Comparison of ENCODE assay signal across 10 cellular contexts in genomic region chr12:49231881-49232650, GRCh38. TPM values are rescaled to one million over a fixed set of nuclear protein-coding genes. Genes with fewer than 3 reads are reported as not detected.
DNase-seq lines count a peak whose midpoint lies in the region; ATAC-seq and TF ChIP-seq lines count a peak whose summit lies in the region.
"Had no signal": no experiment of that assay in that cellular context is flagged by ENCODE, and none has a peak within 500 bp of the region (broad histone marks: within the 10 kb centered on the region; RNA-seq: fewer than 3 reads in every experiment).

No MANE protein-coding gene starts in this region.

- H3K27me3 Mint-ChIP-seq in chondrocyte (ENCODE audit: low read depth) (no peaks in the 10 kb centered on the region), neural progenitor cell (ENCODE audit: insufficient read depth, low read depth) (peaks cover 10% of the 10 kb centered on the region)

- peaks cover 39% of the 10 kb centered on the region for H3F3A ChIP-seq in neural progenitor cell (ENCODE audit: low read depth)

- H3K27ac ChIP-seq in BLaER1 (peak overlapping the region; percentile 89; the same call in 1 of the 2 replicates), neural progenitor cell (no peak overlapping the region)

- no peaks in the 10 kb centered on the region for H3K27me3 ChIP-seq in BLaER1
- no peaks in the 10 kb centered on the region for H3K27me3 ChIP-seq in neural progenitor cell

- H3K36me3 ChIP-seq in BLaER1 (no peaks in the 10 kb centered on the region), neural progenitor cell (no peaks in the 10 kb centered on the region)

- H4K20me1 ChIP-seq in BLaER1 (no peaks in the 10 kb centered on the region), neural progenitor cell (ENCODE audit: low read depth) (peaks cover 3% of the 10 kb centered on the region)

- H3K9me3 Mint-ChIP-seq in chondrocyte (ENCODE audit: low read depth) = no peaks in the 10 kb centered on the region
- no peaks in the 10 kb centered on the region for H3K9me3 Mint-ChIP-seq in neural progenitor cell

- no peaks in the 10 kb centered on the region for H3K36me3 Mint-ChIP-seq in chondrocyte (ENCODE audit: low read depth)
- H3K36me3 Mint-ChIP-seq in neural progenitor cell = no peaks in the 10 kb centered on the region

- DNase-seq in NCI-H2029 treated with DMSO at 0.1 percent for 48 hours (lab: John Stamatoyannopoulos, UW) = peak; percentile 38
- DNase-seq in chondrocyte (ENCODE audit: low spot score) = no peak
- peak; percentile 28 for DNase-seq in neural progenitor cell (ENCODE audit: low spot score)
- DNase-seq in HuH-7 (ENCODE audit: low spot score) = no peak
- no peak for DNase-seq in NCI-H1048 (lab: John Stamatoyannopoulos, UW)
- no peak for DNase-seq in NK-92 treated with Interleukin-12 subunit alpha and Interleukin-12 subunit beta, amount 100 ng/mL, for 24 hours (lab: John Stamatoyannopoulos, UW)
- DNase-seq: activated T-cell treated with anti-CD3 and anti-CD28 coated beads, Interleukin-2, amount 50 U/mL, for 1 hour; SHP77 treated with DMSO at 0.1 percent for 48 hours had no signal

- peaks cover 38% of the 10 kb centered on the region for H3K4me1 Mint-ChIP-seq in chondrocyte (ENCODE audit: low read depth)
- peaks cover 69% of the 10 kb centered on the region for H3K4me1 Mint-ChIP-seq in neural progenitor cell

- H3K79me2 ChIP-seq in neural progenitor cell (ENCODE audit: low read depth) = no peaks in the 10 kb centered on the region

- H3K9ac ChIP-seq in BLaER1 (no peak overlapping the region; the same call in 1 of the 2 replicates), neural progenitor cell (no peak overlapping the region)

- H3K9me3 ChIP-seq in BLaER1 (no peaks in the 10 kb centered on the region), neural progenitor cell (ENCODE audit: low read depth) (no peaks in the 10 kb centered on the region)

- H3K4me3 Mint-ChIP-seq in chondrocyte (ENCODE audit: unreplicated experiment) (no peak overlapping the region), neural progenitor cell (peak overlapping the region; percentile 81)

- H3K27ac Mint-ChIP-seq in chondrocyte (ENCODE audit: unreplicated experiment) (peak overlapping the region; percentile 93), neural progenitor cell (peak overlapping the region; percentile 98)

- H3K4me2 ChIP-seq in BLaER1 = peak overlapping the region; percentile 98
- peak overlapping the region; percentile 81 for H3K4me2 ChIP-seq in neural progenitor cell

- no peak overlapping the region for H2AFZ ChIP-seq in neural progenitor cell (replicated peaks)

- no peak for ATAC-seq in GM21786 (IDR thresholded peaks at IDR 0.05; ENCODE audit: unreplicated experiment)

- H3K4me1 ChIP-seq in BLaER1 = peaks cover 25% of the 10 kb centered on the region
- H3K4me1 ChIP-seq in neural progenitor cell = peaks cover 37% of the 10 kb centered on the region

- H3K4me3 ChIP-seq in BLaER1 (no peak overlapping the region), neural progenitor cell (no peak overlapping the region)

- no peak for TF ChIP-seq CTCF in chondrocyte (IDR thresholded peaks at IDR 0.05)
- TF ChIP-seq CTCF in neural progenitor cell (IDR thresholded peaks at IDR 0.05) = no peak

RNA-seq across cellular contexts. Expression of gene TUBA1C, which starts 32.8 kb away (rescaled TPM):
- 171 to 200 TPM (median 176 TPM) in 3 replicates for total RNA-seq in chondrocyte
- 402 and 655 TPM in 2 replicates for total RNA-seq in neural progenitor cell (ENCODE audit: low replicate concordance)

RNA-seq across cellular contexts. Expression of gene TUBA1A, which starts 43.2 kb away (rescaled TPM):
- 431 to 551 TPM (median 437 TPM) in 3 replicates for total RNA-seq in chondrocyte
- total RNA-seq in neural progenitor cell (ENCODE audit: low replicate concordance) = 1,211 and 1,863 TPM in 2 replicates

Comparison
In these comparisons a context has a peak if more than half of its experiments do, and no peak if none do; other contexts are left out.
1. DNase-seq: peak in NCI-H2029 treated with DMSO at 0.1 percent for 48 hours (single experiment) and neural progenitor cell (single experiment); none in chondrocyte (single experiment), HuH-7 (single experiment), NCI-H1048 (single experiment) and NK-92 treated with Interleukin-12 subunit alpha and Interleukin-12 subunit beta, amount 100 ng/mL, for 24 hours (single experiment).